In genomic region chr14:94394025-94394493, GRCh38 we compare ENCODE assay signal across 1 cellular context.
TF ChIP-seq lines count a peak whose summit lies in the region.

No MANE protein-coding gene starts in this region.

TF ChIP-seq in GM23338, 12 proteins besides CTCF, POLR2A, EP300 and RAD21 (continued from another document):
- TF ChIP-seq, protein P1, sequence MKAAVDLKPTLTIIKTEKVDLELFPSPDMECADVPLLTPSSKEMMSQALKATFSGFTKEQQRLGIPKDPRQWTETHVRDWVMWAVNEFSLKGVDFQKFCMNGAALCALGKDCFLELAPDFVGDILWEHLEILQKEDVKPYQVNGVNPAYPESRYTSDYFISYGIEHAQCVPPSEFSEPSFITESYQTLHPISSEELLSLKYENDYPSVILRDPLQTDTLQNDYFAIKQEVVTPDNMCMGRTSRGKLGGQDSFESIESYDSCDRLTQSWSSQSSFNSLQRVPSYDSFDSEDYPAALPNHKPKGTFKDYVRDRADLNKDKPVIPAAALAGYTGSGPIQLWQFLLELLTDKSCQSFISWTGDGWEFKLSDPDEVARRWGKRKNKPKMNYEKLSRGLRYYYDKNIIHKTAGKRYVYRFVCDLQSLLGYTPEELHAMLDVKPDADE (IDR thresholded peaks at IDR 0.05), result no peak
- TF ChIP-seq ZNF114 (CRISPR knock-in tag; IDR thresholded peaks at IDR 0.05), result no peak
- no peak for TF ChIP-seq JUNB (IDR thresholded peaks at IDR 0.05; ENCODE audit: unreplicated experiment)
- TF ChIP-seq NANOG (IDR thresholded peaks at IDR 0.05; ENCODE audit: borderline replicate concordance), result no peak
- TF ChIP-seq, protein P2, sequence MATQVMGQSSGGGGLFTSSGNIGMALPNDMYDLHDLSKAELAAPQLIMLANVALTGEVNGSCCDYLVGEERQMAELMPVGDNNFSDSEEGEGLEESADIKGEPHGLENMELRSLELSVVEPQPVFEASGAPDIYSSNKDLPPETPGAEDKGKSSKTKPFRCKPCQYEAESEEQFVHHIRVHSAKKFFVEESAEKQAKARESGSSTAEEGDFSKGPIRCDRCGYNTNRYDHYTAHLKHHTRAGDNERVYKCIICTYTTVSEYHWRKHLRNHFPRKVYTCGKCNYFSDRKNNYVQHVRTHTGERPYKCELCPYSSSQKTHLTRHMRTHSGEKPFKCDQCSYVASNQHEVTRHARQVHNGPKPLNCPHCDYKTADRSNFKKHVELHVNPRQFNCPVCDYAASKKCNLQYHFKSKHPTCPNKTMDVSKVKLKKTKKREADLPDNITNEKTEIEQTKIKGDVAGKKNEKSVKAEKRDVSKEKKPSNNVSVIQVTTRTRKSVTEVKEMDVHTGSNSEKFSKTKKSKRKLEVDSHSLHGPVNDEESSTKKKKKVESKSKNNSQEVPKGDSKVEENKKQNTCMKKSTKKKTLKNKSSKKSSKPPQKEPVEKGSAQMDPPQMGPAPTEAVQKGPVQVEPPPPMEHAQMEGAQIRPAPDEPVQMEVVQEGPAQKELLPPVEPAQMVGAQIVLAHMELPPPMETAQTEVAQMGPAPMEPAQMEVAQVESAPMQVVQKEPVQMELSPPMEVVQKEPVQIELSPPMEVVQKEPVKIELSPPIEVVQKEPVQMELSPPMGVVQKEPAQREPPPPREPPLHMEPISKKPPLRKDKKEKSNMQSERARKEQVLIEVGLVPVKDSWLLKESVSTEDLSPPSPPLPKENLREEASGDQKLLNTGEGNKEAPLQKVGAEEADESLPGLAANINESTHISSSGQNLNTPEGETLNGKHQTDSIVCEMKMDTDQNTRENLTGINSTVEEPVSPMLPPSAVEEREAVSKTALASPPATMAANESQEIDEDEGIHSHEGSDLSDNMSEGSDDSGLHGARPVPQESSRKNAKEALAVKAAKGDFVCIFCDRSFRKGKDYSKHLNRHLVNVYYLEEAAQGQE (IDR thresholded peaks at IDR 0.05; ENCODE audit: unreplicated experiment), result no peak
- TF ChIP-seq POLR2AphosphoS5 (IDR thresholded peaks at IDR 0.05; ENCODE audit: low read depth), result no peak
TF ChIP-seq in GM23338: peak in this region for 0.
